Comparison of ENCODE assay signal across 30 cellular contexts in the genomic region with DNA sequence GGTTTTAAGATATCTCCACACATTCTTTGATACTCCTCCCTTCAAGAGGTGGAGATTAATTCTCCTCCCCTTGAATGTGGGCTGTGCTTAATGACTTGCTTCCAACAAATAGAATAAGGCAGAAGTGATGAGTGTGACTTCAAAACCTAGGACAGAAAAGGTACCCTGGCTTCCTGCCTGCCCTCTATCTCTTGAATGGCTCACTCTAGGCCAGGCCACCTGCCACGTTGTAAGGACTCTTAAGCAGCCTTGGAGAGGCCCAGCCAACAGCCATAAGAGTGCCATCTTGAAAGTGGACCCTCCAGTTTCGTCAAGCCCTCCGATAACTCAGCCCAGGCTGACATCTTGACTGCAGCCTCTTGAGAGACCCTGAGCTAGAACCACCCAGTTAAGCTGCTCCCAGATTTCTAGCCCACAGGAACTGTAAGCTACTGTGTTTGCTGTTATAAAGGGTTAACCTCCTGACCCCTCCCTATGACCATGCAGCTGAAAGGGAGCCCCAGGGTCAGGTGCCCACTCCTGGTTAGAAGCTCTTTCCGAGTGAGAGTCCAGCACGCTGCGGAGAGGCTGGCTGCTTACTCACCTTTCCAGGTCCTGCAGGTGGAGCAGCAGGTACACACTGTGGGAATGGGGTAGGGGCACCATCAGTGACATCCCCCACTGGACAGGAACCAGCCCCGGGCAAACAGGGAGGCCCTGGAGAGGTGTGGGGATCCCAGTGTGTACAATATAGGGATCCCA. TPM values are rescaled to one million over a fixed set of nuclear protein-coding genes. Genes with fewer than 3 reads are reported as not detected.
DNase-seq lines count a peak whose midpoint lies in the region; ATAC-seq and TF ChIP-seq lines count a peak whose summit lies in the region.
"Had no signal": no experiment of that assay in that cellular context is flagged by ENCODE, and none has a peak within 500 bp of the region (broad histone marks: within the 10 kb centered on the region; RNA-seq: fewer than 3 reads in every experiment).

No MANE protein-coding gene starts in this region.

- H2AFZ ChIP-seq in OCI-LY7 (ENCODE audit: low read length) (no peak overlapping the region), trophoblast cell (ENCODE audit: insufficient read depth, low read length, poor library complexity) (no peak overlapping the region)

- no peak overlapping the region for H3K4me3 Mint-ChIP-seq in activated CD4-positive, alpha-beta T cell treated with anti-CD3 and anti-CD28 coated beads, Interleukin-2, amount 10 ng/mL, durations not matched to agents 7 days and 5 days
- H3K4me3 Mint-ChIP-seq in CD4-positive, CD25-positive, alpha-beta regulatory T cell, result no peak overlapping the region
- no peak overlapping the region for H3K4me3 Mint-ChIP-seq in chondrocyte (ENCODE audit: unreplicated experiment)
- H3K4me3 Mint-ChIP-seq: activated CD8-positive, alpha-beta T cell treated with anti-CD3 and anti-CD28 coated beads for 36 hours; activated T-helper 17 cell treated with anti-CD3 and anti-CD28 coated beads, Interleukin-2, amount 50 U/mL, for 72 hours; neural crest cell had no signal

- H3K4me2 ChIP-seq in OCI-LY7 (ENCODE audit: low read length), result peak overlapping the region; percentile 33; the same call in 1 of the 2 replicates
- no peak overlapping the region for H3K4me2 ChIP-seq in trophoblast cell (ENCODE audit: low read length)

- H3K36me3 ChIP-seq in CD4-positive, CD25-positive, alpha-beta regulatory T cell (ENCODE audit: control insufficient read depth, insufficient read depth, low read length), result no peaks in the 10 kb centered on the region
- no peaks in the 10 kb centered on the region for H3K36me3 ChIP-seq in OCI-LY7 (ENCODE audit: insufficient read depth, low read length)
- no peaks in the 10 kb centered on the region for H3K36me3 ChIP-seq in trophoblast cell (ENCODE audit: control insufficient read depth in 1 of 2, insufficient read depth in 2 of 2, low read length in 2 of 2)
- no peaks in the 10 kb centered on the region for H3K36me3 ChIP-seq in testis (ENCODE audit: low read depth, missing control alignments)
- H3K36me3 ChIP-seq: BE2C, colonic mucosa, HAP-1, pancreas, tibial nerve had no signal

- no peak overlapping the region for H2AK5ac ChIP-seq in trophoblast cell (ENCODE audit: low read length)

- no peak overlapping the region for H3K23ac ChIP-seq in trophoblast cell (ENCODE audit: low read length)

- no peak overlapping the region for H2BK120ac ChIP-seq in trophoblast cell (ENCODE audit: insufficient read depth, low read length, poor library complexity)

- no peak for DNase-seq in activated CD4-positive, alpha-beta T cell treated with anti-CD3 and anti-CD28 coated beads, Interleukin-2, amount 10 ng/mL, durations not matched to agents 7 days and 5 days
- DNase-seq in activated CD4-positive, alpha-beta T cell treated with anti-CD3 and anti-CD28 coated beads, Interleukin-2, amount 50 U/mL, for 1 hour, result no peak
- peak in 1 of 3 donors; percentile 20 for DNase-seq in CD4-positive, CD25-positive, alpha-beta regulatory T cell
- no peak for DNase-seq in OCI-LY7 (ENCODE audit: low spot score)
- no peak for DNase-seq in trophoblast cell
- DNase-seq in testis, result no peak
- no peak for DNase-seq in chondrocyte (ENCODE audit: low spot score)
- no peak for DNase-seq in GM03348 (ENCODE audit: low spot score)
- DNase-seq: ACHN; activated CD4-positive, alpha-beta T cell treated with anti-CD3 and anti-CD28 coated beads for 1 hour; activated CD8-positive, alpha-beta memory T cell treated with anti-CD3 and anti-CD28 coated beads, Interleukin-2, amount 50 U/mL, for 48 hours; activated CD8-positive, alpha-beta T cell treated with anti-CD3 and anti-CD28 coated beads for 36 hours; anterior cingulate cortex; BE2C; colonic mucosa; effector CD8-positive, alpha-beta T cell; IMR-90; left colon; NCI-H2171 treated with DMSO at 0.1 percent for 48 hours; NCI-H510A treated with DMSO at 0.1 percent for 48 hours; pancreas; right cardiac atrium; stimulated activated CD4-positive, alpha-beta T cell treated with anti-CD3 and anti-CD28 coated beads, Interleukin-2, amount 100 ng/mL, for 48 hours had no signal

- peaks cover 27% of the 10 kb centered on the region for H3K4me1 Mint-ChIP-seq in activated CD4-positive, alpha-beta T cell treated with anti-CD3 and anti-CD28 coated beads, Interleukin-2, amount 10 ng/mL, durations not matched to agents 7 days and 5 days
- H3K4me1 Mint-ChIP-seq in CD4-positive, CD25-positive, alpha-beta regulatory T cell, result peaks cover 0 to 28% (median 6%) of the 10 kb centered on the region in 4 donors
- H3K4me1 Mint-ChIP-seq in chondrocyte (ENCODE audit: low read depth), result peaks cover 15% of the 10 kb centered on the region
- H3K4me1 Mint-ChIP-seq: activated T-helper 17 cell treated with anti-CD3 and anti-CD28 coated beads, Interleukin-2, amount 50 U/mL, for 72 hours had no signal

- POLR2A ChIA-PET in activated CD4-positive, alpha-beta T cell treated with anti-CD3 and anti-CD28 coated beads, Interleukin-2, amount 10 ng/mL, durations not matched to agents 7 days and 5 days (lab: Charles Lee), result no interaction called here
- POLR2A ChIA-PET in OCI-LY7 (lab: Charles Lee), result interaction anchor here (1.4 kb wide), 1 partner anchor 26 kb away, joined by 3 read pairs; no protein-coding TSS in a partner anchor

- H3K4ac ChIP-seq in trophoblast cell (ENCODE audit: low read depth, low read length), result no peak overlapping the region

- no peak for ATAC-seq in CD4-positive, CD25-positive, alpha-beta regulatory T cell (ENCODE audit: low read depth in 2 of 2)
- ATAC-seq: activated CD8-positive, alpha-beta T cell treated with anti-CD3 and anti-CD28 coated beads for 36 hours; activated T-helper 17 cell treated with anti-CD3 and anti-CD28 coated beads, Interleukin-2, amount 50 U/mL, for 72 hours; left colon; pancreas; right cardiac atrium; Right ventricle myocardium inferior; SK-N-SH treated with all-trans-retinoic acid at 6 μM for 48 hours had no signal

- no peak overlapping the region for H2BK5ac ChIP-seq in trophoblast cell (ENCODE audit: low read depth, low read length, poor library complexity)

- no peak overlapping the region for H3K14ac ChIP-seq in trophoblast cell (ENCODE audit: low read length)

- H3K79me2 ChIP-seq in OCI-LY7 (ENCODE audit: insufficient read depth, low read depth, low read length) (no peaks in the 10 kb centered on the region), trophoblast cell (ENCODE audit: control insufficient read depth, insufficient read depth, low read length, poor library complexity) (no peaks in the 10 kb centered on the region)

- no TSS peak for BruUV-seq in OCI-LY7 (replicated peaks; lab: Mats Ljungman, UMichigan)

- H3K18ac ChIP-seq in trophoblast cell (ENCODE audit: low read length), result no peak overlapping the region

- no peak overlapping the region for H4K8ac ChIP-seq in trophoblast cell (ENCODE audit: low read depth, low read length)

- intact Hi-C loops in OCI-LY7 (cut with micrococcal nuclease; ENCODE audit: unreplicated experiment), result loop anchor here (10.0 kb wide), 1 partner anchor 218 kb away; the partner anchor contains the start of gene KDM3A
- intact Hi-C loops in testis (cut with DNase I; ENCODE audit: low total_unique reads), result loop anchor here (10.0 kb wide), 1 partner anchor 138 kb away; no protein-coding TSS in a partner anchor

- H3K36me3 Mint-ChIP-seq in activated CD4-positive, alpha-beta T cell treated with anti-CD3 and anti-CD28 coated beads, Interleukin-2, amount 10 ng/mL, durations not matched to agents 7 days and 5 days (ENCODE audit: low read depth), result no peaks in the 10 kb centered on the region
- H3K36me3 Mint-ChIP-seq in CD4-positive, CD25-positive, alpha-beta regulatory T cell, result no peaks in the 10 kb centered on the region
- no peaks in the 10 kb centered on the region for H3K36me3 Mint-ChIP-seq in chondrocyte (ENCODE audit: low read depth)
- H3K36me3 Mint-ChIP-seq: activated naive CD4-positive, alpha-beta T cell treated with anti-CD3 and anti-CD28 coated beads, Interleukin-2, amount 50 U/mL, for 72 hours had no signal

- no peaks in the 10 kb centered on the region for H3K9me3 ChIP-seq in CD4-positive, CD25-positive, alpha-beta regulatory T cell (ENCODE audit: control insufficient read depth in 2 of 2, low read length in 2 of 2)
- H3K9me3 ChIP-seq in OCI-LY7 (ENCODE audit: low read length) (no peaks in the 10 kb centered on the region), trophoblast cell (ENCODE audit: insufficient read depth, low read depth, low read length) (peaks cover 4% of the 10 kb centered on the region), testis (no peaks in the 10 kb centered on the region)
- H3K9me3 ChIP-seq: BE2C, colonic mucosa, HAP-1, pancreas, tibial nerve had no signal

- no peaks in the 10 kb centered on the region for H3K79me1 ChIP-seq in trophoblast cell (ENCODE audit: low read length)

- H2BK12ac ChIP-seq in trophoblast cell (ENCODE audit: low read length), result no peak overlapping the region

- H3K27ac Mint-ChIP-seq in activated CD4-positive, alpha-beta T cell treated with anti-CD3 and anti-CD28 coated beads, Interleukin-2, amount 10 ng/mL, durations not matched to agents 7 days and 5 days, result peak overlapping the region; percentile 20
- H3K27ac Mint-ChIP-seq in CD4-positive, CD25-positive, alpha-beta regulatory T cell, result peak overlapping the region in 2 of 3 donors; percentile 42 to 74
- H3K27ac Mint-ChIP-seq in chondrocyte (ENCODE audit: unreplicated experiment), result no peak overlapping the region
- H3K27ac Mint-ChIP-seq: activated CD8-positive, alpha-beta T cell treated with anti-CD3 and anti-CD28 coated beads for 36 hours; activated T-helper 17 cell treated with anti-CD3 and anti-CD28 coated beads, Interleukin-2, amount 50 U/mL, for 72 hours had no signal

- WGBS in trophoblast cell (ENCODE audit: extremely low coverage, insufficient coverage, insufficient read length), result no CpG with 5 or more reads among the region's 7 CpGs
- 86 to 87% methylated on average over 4 to 5 of the region's 7 CpGs for WGBS in testis, 2 donors

- no peaks in the 10 kb centered on the region for H3K9me3 Mint-ChIP-seq in activated CD4-positive, alpha-beta T cell treated with anti-CD3 and anti-CD28 coated beads, Interleukin-2, amount 10 ng/mL, durations not matched to agents 7 days and 5 days
- no peaks in the 10 kb centered on the region for H3K9me3 Mint-ChIP-seq in CD4-positive, CD25-positive, alpha-beta regulatory T cell
- no peaks in the 10 kb centered on the region for H3K9me3 Mint-ChIP-seq in chondrocyte (ENCODE audit: low read depth)
- H3K9me3 Mint-ChIP-seq: activated CD8-positive, alpha-beta T cell treated with anti-CD3 and anti-CD28 coated beads for 36 hours; activated naive CD4-positive, alpha-beta T cell treated with anti-CD3 and anti-CD28 coated beads, Interleukin-2, amount 50 U/mL, for 72 hours; activated T-helper 17 cell treated with anti-CD3 and anti-CD28 coated beads, Interleukin-2, amount 50 U/mL, for 72 hours; neural crest cell had no signal

- H4K20me1 ChIP-seq in OCI-LY7 (ENCODE audit: insufficient read depth, low read length), result no peaks in the 10 kb centered on the region

- H3K27ac ChIP-seq in CD4-positive, CD25-positive, alpha-beta regulatory T cell (ENCODE audit: insufficient read depth, low read length, poor library complexity, severe bottlenecking), result no peak overlapping the region
- H3K27ac ChIP-seq in OCI-LY7 (ENCODE audit: low read depth, low read length, poor library complexity, severe bottlenecking) (no peak overlapping the region), trophoblast cell (ENCODE audit: low read depth, low read length) (no peak overlapping the region), testis (no peak overlapping the region)
- H3K27ac ChIP-seq: colonic mucosa, pancreas, tibial nerve had no signal

- H3K27me3 ChIP-seq in CD4-positive, CD25-positive, alpha-beta regulatory T cell (ENCODE audit: control insufficient read depth, insufficient read depth, low read length), result no peaks in the 10 kb centered on the region
- no peaks in the 10 kb centered on the region for H3K27me3 ChIP-seq in trophoblast cell (ENCODE audit: insufficient read depth, low read length)
- no peaks in the 10 kb centered on the region for H3K27me3 ChIP-seq in testis
- H3K27me3 ChIP-seq: BE2C, colonic mucosa, pancreas, tibial nerve had no signal

- H4K91ac ChIP-seq in trophoblast cell (ENCODE audit: low read depth, low read length), result no peak overlapping the region

- no peak overlapping the region for H3K9ac ChIP-seq in trophoblast cell (ENCODE audit: low read length)

- no peaks in the 10 kb centered on the region for H3K9me2 ChIP-seq in OCI-LY7 (ENCODE audit: insufficient read depth, low read length)

- no peak overlapping the region for H4K12ac ChIP-seq in trophoblast cell (ENCODE audit: low read depth, low read length)

- no peaks in the 10 kb centered on the region for H3K27me3 Mint-ChIP-seq in activated CD4-positive, alpha-beta T cell treated with anti-CD3 and anti-CD28 coated beads, Interleukin-2, amount 10 ng/mL, durations not matched to agents 7 days and 5 days
- H3K27me3 Mint-ChIP-seq in CD4-positive, CD25-positive, alpha-beta regulatory T cell, result peaks cover 3% of the 10 kb centered on the region
- no peaks in the 10 kb centered on the region for H3K27me3 Mint-ChIP-seq in chondrocyte (ENCODE audit: low read depth)
- H3K27me3 Mint-ChIP-seq: activated CD8-positive, alpha-beta T cell treated with anti-CD3 and anti-CD28 coated beads for 36 hours; activated T-helper 17 cell treated with anti-CD3 and anti-CD28 coated beads, Interleukin-2, amount 50 U/mL, for 72 hours had no signal

- peaks cover 5% of the 10 kb centered on the region for H3K4me1 ChIP-seq in CD4-positive, CD25-positive, alpha-beta regulatory T cell (ENCODE audit: control insufficient read depth, insufficient read depth, low read length, poor library complexity, severe bottlenecking)
- H3K4me1 ChIP-seq in OCI-LY7 (ENCODE audit: insufficient read depth, low read length, poor library complexity, severe bottlenecking), result peaks cover 59% of the 10 kb centered on the region
- no peaks in the 10 kb centered on the region for H3K4me1 ChIP-seq in trophoblast cell (ENCODE audit: control insufficient read depth in 1 of 2, insufficient read depth in 2 of 2, low read length in 2 of 2)
- peaks cover 38% of the 10 kb centered on the region for H3K4me1 ChIP-seq in testis
- H3K4me1 ChIP-seq: BE2C, colonic mucosa had no signal

- CTCF ChIA-PET in activated CD4-positive, alpha-beta T cell treated with anti-CD3 and anti-CD28 coated beads, Interleukin-2, amount 10 ng/mL, durations not matched to agents 7 days and 5 days (lab: Charles Lee), result no interaction called here
- CTCF ChIA-PET in OCI-LY7 (lab: Charles Lee; ENCODE audit: unreplicated experiment), result no interaction called here

- TF ChIP-seq CTCF in OCI-LY7 (conservative IDR thresholded peaks at IDR 0.05; ENCODE audit: low read length) (no peak), testis (IDR thresholded peaks at IDR 0.05) (no peak), chondrocyte (IDR thresholded peaks at IDR 0.05) (no peak)

- H3K4me3 ChIP-seq in CD4-positive, CD25-positive, alpha-beta regulatory T cell (ENCODE audit: low read depth, low read length), result no peak overlapping the region
- no peak overlapping the region for H3K4me3 ChIP-seq in OCI-LY7 (ENCODE audit: low read depth, low read length, poor library complexity, severe bottlenecking)
- H3K4me3 ChIP-seq in trophoblast cell (ENCODE audit: low read depth, low read length), result peak overlapping the region; percentile 34
- no peak overlapping the region for H3K4me3 ChIP-seq in testis
- H3K4me3 ChIP-seq: colonic mucosa, HAP-1, pancreas, tibial nerve had no signal

- TF ChIP-seq POLR2A in testis (IDR thresholded peaks at IDR 0.05), result no peak

RNA-seq across cellular contexts. Expression of gene MRPL35, which starts 27.7 kb away (rescaled TPM):
- total RNA-seq in activated CD4-positive, alpha-beta T cell treated with anti-CD3 and anti-CD28 coated beads, Interleukin-2, amount 10 ng/mL, durations not matched to agents 7 days and 5 days, result 10 to 100 TPM; 45.0 to 58.0 TPM
- total RNA-seq in CD4-positive, CD25-positive, alpha-beta regulatory T cell, result 10.1 TPM
- 10 to 100 TPM; 38.7 to 53.1 (median 39.8) TPM for polyA plus RNA-seq in CD4-positive, CD25-positive, alpha-beta regulatory T cell
- total RNA-seq in OCI-LY7 (2014; rRNA removed; shearing (Covaris generic)), result 26.8 and 26.9 TPM in 2 replicates
- total RNA-seq in OCI-LY7 (2022) (48.7 and 56.8 TPM in 2 replicates), testis (10 to 100 TPM; 25.6 to 28.9 TPM), chondrocyte (22.6 to 33.0 TPM (median 24.5 TPM) in 3 replicates)
- 24.7 and 26.3 TPM in 2 replicates for polyA plus RNA-seq in trophoblast cell (2013)
- polyA plus RNA-seq in testis (ENCODE audit: insufficient read depth, low read depth, low replicate concordance), result 38.3 TPM

RNA-seq across cellular contexts. Expression of gene IMMT, which starts 31.7 kb away (rescaled TPM):
- 100 to 1,000 TPM; 130 to 135 TPM for total RNA-seq in activated CD4-positive, alpha-beta T cell treated with anti-CD3 and anti-CD28 coated beads, Interleukin-2, amount 10 ng/mL, durations not matched to agents 7 days and 5 days
- 61.9 TPM for total RNA-seq in CD4-positive, CD25-positive, alpha-beta regulatory T cell
- polyA plus RNA-seq in CD4-positive, CD25-positive, alpha-beta regulatory T cell, result 10 to 100 TPM; 58.4 to 71.3 (median 62.6) TPM
- total RNA-seq in OCI-LY7 (2014; rRNA removed; shearing (Covaris generic)), result 77.3 and 82.1 TPM in 2 replicates
- total RNA-seq in OCI-LY7 (2022) (121 and 128 TPM in 2 replicates), testis (10 to 100 TPM; 80.6 to 87.6 TPM), chondrocyte (62.3 to 75.0 TPM (median 70.1 TPM) in 3 replicates)
- polyA plus RNA-seq in trophoblast cell (2013), result 71.2 and 73.5 TPM in 2 replicates
- 99.8 TPM for polyA plus RNA-seq in testis (ENCODE audit: insufficient read depth, low read depth, low replicate concordance)
